ENCODE assay signal across 1 cellular context in the genomic region with DNA sequence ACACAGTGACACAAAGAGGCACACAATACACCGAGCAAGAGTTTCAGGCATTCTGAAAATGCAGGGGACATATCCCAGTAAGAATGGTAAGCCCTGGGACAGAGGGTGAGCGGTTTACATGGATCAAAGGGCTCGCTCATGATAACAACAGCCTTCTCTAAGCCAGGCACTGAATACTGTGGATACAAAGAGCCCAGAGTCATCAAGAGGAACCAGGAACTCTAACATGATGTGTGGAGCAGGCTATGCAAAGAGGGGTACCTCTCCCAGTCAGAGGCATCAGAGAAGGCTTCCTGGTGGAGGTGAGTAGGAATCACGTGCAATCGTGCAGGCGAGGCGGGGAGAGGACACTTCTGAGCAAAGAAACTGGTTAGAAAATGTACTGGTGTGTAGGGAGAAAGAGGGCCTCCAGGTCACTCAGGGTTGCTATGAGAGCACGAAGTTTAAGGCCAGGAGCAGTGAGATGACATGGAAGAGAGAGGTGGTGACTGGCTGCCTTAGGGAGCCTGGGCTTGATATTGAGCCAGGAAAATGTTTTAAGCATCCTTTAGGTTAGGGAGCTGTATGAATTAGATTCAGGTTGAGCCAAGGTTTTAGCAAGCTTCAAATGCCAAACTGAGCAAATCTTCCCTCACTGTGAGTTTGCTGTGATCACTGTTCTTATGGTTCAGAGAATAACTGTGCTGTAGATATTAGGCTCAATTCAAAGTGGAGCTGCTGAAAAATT.
A peak's percentile ranks its signal among the peaks of the same experiment; 100 is the strongest.
TF ChIP-seq lines count a peak whose summit lies in the region.

No MANE protein-coding gene starts in this region.

TF ChIP-seq in HepG2, 621 proteins besides CTCF, POLR2A, EP300 and RAD21 (continued from another document and continues in another):
- TF ChIP-seq, protein P1, sequence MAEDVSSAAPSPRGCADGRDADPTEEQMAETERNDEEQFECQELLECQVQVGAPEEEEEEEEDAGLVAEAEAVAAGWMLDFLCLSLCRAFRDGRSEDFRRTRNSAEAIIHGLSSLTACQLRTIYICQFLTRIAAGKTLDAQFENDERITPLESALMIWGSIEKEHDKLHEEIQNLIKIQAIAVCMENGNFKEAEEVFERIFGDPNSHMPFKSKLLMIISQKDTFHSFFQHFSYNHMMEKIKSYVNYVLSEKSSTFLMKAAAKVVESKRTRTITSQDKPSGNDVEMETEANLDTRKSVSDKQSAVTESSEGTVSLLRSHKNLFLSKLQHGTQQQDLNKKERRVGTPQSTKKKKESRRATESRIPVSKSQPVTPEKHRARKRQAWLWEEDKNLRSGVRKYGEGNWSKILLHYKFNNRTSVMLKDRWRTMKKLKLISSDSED (CRISPR knock-in tag; IDR thresholded peaks at IDR 0.05): no peak
- TF ChIP-seq ZSCAN29 (CRISPR knock-in tag; conservative IDR thresholded peaks at IDR 0.05) (peak; percentile 47; the same call in 1 of the 2 replicates), FOXP1 (IDR thresholded peaks at IDR 0.05) (no peak), FOXP1 (CRISPR knock-in tag; IDR thresholded peaks at IDR 0.05) (0 out of 2 replicates have a peak, but pooled peaks have one; percentile 30), PPARG (CRISPR knock-in tag; conservative IDR thresholded peaks at IDR 0.05) (0 out of 2 replicates have a peak, but pooled peaks have one; percentile 15), CHCHD3 (CRISPR knock-in tag; IDR thresholded peaks at IDR 0.05) (no peak), ASH2L (IDR thresholded peaks at IDR 0.05; ENCODE audit: insufficient read length, low read depth, low read length) (peak; percentile 52), ZNF644 (CRISPR knock-in tag; IDR thresholded peaks at IDR 0.05; ENCODE audit: low read depth) (peak; percentile 69), CBX1 (IDR thresholded peaks at IDR 0.05; ENCODE audit: low read depth) (peak; percentile 44), RCOR2 (CRISPR knock-in tag; IDR thresholded peaks at IDR 0.05) (peak; percentile 87), RBFOX2 (IDR thresholded peaks at IDR 0.05; ENCODE audit: low read depth, low read length) (peak; percentile 50; the same call in 1 of the 2 replicates), HDAC2 (CRISPR knock-in tag; IDR thresholded peaks at IDR 0.05) (peak; percentile 83; the same call in 1 of the 2 replicates), ERF (CRISPR knock-in tag; IDR thresholded peaks at IDR 0.05) (peak; percentile 63; the same call in 1 of the 2 replicates), HNRNPK (IDR thresholded peaks at IDR 0.05; ENCODE audit: low read depth, low read length, poor library complexity, severe bottlenecking) (no peak), ELF3 (CRISPR knock-in tag; IDR thresholded peaks at IDR 0.05) (peak; percentile 60), ISL2 (CRISPR knock-in tag; IDR thresholded peaks at IDR 0.05) (peak; percentile 41; the same call in 1 of the 2 replicates), HMG20B (CRISPR knock-in tag; conservative IDR thresholded peaks at IDR 0.05) (peak; percentile 54; the same call in 1 of the 2 replicates), PAX8 (CRISPR knock-in tag; IDR thresholded peaks at IDR 0.05; ENCODE audit: borderline replicate concordance) (no peak), ZNF143 (CRISPR knock-in tag; IDR thresholded peaks at IDR 0.05) (0 out of 2 replicates have a peak, but pooled peaks have one; percentile 39), RXRB (CRISPR knock-in tag; IDR thresholded peaks at IDR 0.05; ENCODE audit: borderline replicate concordance) (peak; percentile 44), ZMYM4 (CRISPR knock-in tag; IDR thresholded peaks at IDR 0.05) (peak; percentile 76), CBX2 (IDR thresholded peaks at IDR 0.05; ENCODE audit: low read depth, low read length) (no peak), CBX2 (CRISPR knock-in tag; IDR thresholded peaks at IDR 0.05; ENCODE audit: low read depth) (no peak), HDAC1 (CRISPR knock-in tag; IDR thresholded peaks at IDR 0.05) (peak; percentile 51), FLYWCH1 (CRISPR knock-in tag; IDR thresholded peaks at IDR 0.05) (no peak), ZSCAN31 (CRISPR knock-in tag; IDR thresholded peaks at IDR 0.05; ENCODE audit: low read depth) (0 out of 2 replicates have a peak, but pooled peaks have one; percentile 62), PHF8 (CRISPR knock-in tag; IDR thresholded peaks at IDR 0.05) (0 out of 2 replicates have a peak, but pooled peaks have one; percentile 29), HIVEP1 (CRISPR knock-in tag; IDR thresholded peaks at IDR 0.05) (no peak), FOXK2 (IDR thresholded peaks at IDR 0.05) (0 out of 2 replicates have a peak, but pooled peaks have one; percentile 13), DPF2 (CRISPR knock-in tag; IDR thresholded peaks at IDR 0.05; ENCODE audit: borderline replicate concordance, low read depth) (0 out of 2 replicates have a peak, but pooled peaks have one; percentile 41), HNF4G (IDR thresholded peaks at IDR 0.05; ENCODE audit: borderline replicate concordance, low read depth, low read length) (peak; percentile 8; the same call in 1 of the 2 replicates), HNF4G (CRISPR knock-in tag; IDR thresholded peaks at IDR 0.05; ENCODE audit: borderline replicate concordance, low read depth) (no peak), FOXA3 (CRISPR knock-in tag; IDR thresholded peaks at IDR 0.05) (peak; percentile 56; the same call in 1 of the 2 replicates), ZNF605 (CRISPR knock-in tag; IDR thresholded peaks at IDR 0.05) (peak; percentile 60; the same call in 1 of the 2 replicates), TEAD3 (CRISPR knock-in tag; optimal IDR thresholded peaks at IDR 0.05; ENCODE audit: borderline replicate concordance) (peak; percentile 70)
- TF ChIP-seq, protein P2, sequence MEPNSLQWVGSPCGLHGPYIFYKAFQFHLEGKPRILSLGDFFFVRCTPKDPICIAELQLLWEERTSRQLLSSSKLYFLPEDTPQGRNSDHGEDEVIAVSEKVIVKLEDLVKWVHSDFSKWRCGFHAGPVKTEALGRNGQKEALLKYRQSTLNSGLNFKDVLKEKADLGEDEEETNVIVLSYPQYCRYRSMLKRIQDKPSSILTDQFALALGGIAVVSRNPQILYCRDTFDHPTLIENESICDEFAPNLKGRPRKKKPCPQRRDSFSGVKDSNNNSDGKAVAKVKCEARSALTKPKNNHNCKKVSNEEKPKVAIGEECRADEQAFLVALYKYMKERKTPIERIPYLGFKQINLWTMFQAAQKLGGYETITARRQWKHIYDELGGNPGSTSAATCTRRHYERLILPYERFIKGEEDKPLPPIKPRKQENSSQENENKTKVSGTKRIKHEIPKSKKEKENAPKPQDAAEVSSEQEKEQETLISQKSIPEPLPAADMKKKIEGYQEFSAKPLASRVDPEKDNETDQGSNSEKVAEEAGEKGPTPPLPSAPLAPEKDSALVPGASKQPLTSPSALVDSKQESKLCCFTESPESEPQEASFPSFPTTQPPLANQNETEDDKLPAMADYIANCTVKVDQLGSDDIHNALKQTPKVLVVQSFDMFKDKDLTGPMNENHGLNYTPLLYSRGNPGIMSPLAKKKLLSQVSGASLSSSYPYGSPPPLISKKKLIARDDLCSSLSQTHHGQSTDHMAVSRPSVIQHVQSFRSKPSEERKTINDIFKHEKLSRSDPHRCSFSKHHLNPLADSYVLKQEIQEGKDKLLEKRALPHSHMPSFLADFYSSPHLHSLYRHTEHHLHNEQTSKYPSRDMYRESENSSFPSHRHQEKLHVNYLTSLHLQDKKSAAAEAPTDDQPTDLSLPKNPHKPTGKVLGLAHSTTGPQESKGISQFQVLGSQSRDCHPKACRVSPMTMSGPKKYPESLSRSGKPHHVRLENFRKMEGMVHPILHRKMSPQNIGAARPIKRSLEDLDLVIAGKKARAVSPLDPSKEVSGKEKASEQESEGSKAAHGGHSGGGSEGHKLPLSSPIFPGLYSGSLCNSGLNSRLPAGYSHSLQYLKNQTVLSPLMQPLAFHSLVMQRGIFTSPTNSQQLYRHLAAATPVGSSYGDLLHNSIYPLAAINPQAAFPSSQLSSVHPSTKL (CRISPR knock-in tag; IDR thresholded peaks at IDR 0.05): peak; percentile 79; the same call in 1 of the 2 replicates
- TF ChIP-seq, protein P3, sequence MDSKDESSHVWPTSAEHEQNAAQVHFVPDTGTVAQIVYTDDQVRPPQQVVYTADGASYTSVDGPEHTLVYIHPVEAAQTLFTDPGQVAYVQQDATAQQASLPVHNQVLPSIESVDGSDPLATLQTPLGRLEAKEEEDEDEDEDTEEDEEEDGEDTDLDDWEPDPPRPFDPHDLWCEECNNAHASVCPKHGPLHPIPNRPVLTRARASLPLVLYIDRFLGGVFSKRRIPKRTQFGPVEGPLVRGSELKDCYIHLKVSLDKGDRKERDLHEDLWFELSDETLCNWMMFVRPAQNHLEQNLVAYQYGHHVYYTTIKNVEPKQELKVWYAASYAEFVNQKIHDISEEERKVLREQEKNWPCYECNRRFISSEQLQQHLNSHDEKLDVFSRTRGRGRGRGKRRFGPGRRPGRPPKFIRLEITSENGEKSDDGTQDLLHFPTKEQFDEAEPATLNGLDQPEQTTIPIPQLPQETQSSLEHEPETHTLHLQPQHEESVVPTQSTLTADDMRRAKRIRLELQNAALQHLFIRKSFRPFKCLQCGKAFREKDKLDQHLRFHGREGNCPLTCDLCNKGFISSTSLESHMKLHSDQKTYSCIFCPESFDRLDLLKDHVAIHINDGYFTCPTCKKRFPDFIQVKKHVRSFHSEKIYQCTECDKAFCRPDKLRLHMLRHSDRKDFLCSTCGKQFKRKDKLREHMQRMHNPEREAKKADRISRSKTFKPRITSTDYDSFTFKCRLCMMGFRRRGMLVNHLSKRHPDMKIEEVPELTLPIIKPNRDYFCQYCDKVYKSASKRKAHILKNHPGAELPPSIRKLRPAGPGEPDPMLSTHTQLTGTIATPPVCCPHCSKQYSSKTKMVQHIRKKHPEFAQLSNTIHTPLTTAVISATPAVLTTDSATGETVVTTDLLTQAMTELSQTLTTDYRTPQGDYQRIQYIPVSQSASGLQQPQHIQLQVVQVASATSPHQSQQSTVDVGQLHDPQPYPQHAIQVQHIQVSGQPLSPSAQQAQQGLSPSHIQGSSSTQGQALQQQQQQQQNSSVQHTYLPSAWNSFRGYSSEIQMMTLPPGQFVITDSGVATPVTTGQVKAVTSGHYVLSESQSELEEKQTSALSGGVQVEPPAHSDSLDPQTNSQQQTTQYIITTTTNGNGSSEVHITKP (CRISPR knock-in tag; IDR thresholded peaks at IDR 0.05; ENCODE audit: low read depth): 0 out of 2 replicates have a peak, but pooled peaks have one; percentile 23
- TF ChIP-seq, protein P4, sequence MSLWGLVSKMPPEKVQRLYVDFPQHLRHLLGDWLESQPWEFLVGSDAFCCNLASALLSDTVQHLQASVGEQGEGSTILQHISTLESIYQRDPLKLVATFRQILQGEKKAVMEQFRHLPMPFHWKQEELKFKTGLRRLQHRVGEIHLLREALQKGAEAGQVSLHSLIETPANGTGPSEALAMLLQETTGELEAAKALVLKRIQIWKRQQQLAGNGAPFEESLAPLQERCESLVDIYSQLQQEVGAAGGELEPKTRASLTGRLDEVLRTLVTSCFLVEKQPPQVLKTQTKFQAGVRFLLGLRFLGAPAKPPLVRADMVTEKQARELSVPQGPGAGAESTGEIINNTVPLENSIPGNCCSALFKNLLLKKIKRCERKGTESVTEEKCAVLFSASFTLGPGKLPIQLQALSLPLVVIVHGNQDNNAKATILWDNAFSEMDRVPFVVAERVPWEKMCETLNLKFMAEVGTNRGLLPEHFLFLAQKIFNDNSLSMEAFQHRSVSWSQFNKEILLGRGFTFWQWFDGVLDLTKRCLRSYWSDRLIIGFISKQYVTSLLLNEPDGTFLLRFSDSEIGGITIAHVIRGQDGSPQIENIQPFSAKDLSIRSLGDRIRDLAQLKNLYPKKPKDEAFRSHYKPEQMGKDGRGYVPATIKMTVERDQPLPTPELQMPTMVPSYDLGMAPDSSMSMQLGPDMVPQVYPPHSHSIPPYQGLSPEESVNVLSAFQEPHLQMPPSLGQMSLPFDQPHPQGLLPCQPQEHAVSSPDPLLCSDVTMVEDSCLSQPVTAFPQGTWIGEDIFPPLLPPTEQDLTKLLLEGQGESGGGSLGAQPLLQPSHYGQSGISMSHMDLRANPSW (CRISPR knock-in tag; IDR thresholded peaks at IDR 0.05; ENCODE audit: borderline replicate concordance): no peak
- TF ChIP-seq, protein P5, sequence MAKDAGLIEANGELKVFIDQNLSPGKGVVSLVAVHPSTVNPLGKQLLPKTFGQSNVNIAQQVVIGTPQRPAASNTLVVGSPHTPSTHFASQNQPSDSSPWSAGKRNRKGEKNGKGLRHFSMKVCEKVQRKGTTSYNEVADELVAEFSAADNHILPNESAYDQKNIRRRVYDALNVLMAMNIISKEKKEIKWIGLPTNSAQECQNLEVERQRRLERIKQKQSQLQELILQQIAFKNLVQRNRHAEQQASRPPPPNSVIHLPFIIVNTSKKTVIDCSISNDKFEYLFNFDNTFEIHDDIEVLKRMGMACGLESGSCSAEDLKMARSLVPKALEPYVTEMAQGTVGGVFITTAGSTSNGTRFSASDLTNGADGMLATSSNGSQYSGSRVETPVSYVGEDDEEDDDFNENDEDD (CRISPR knock-in tag; IDR thresholded peaks at IDR 0.05; ENCODE audit: borderline replicate concordance): peak; percentile 76; the same call in 1 of the 2 replicates
- TF ChIP-seq, protein P6, sequence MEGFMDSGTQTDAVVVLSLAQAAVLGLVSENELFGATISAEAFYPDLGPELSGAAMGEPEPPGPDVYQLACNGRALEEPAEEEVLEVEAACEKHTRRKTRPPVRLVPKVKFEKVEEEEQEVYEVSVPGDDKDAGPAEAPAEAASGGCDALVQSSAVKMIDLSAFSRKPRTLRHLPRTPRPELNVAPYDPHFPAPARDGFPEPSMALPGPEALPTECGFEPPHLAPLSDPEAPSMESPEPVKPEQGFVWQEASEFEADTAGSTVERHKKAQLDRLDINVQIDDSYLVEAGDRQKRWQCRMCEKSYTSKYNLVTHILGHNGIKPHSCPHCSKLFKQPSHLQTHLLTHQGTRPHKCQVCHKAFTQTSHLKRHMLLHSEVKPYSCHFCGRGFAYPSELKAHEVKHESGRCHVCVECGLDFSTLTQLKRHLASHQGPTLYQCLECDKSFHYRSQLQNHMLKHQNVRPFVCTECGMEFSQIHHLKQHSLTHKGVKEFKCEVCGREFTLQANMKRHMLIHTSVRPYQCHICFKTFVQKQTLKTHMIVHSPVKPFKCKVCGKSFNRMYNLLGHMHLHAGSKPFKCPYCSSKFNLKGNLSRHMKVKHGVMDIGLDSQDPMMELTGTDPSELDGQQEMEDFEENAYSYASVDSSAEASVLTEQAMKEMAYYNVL (CRISPR knock-in tag; IDR thresholded peaks at IDR 0.05; ENCODE audit: borderline replicate concordance): peak; percentile 56; the same call in 1 of the 2 replicates
- TF ChIP-seq, protein P7, sequence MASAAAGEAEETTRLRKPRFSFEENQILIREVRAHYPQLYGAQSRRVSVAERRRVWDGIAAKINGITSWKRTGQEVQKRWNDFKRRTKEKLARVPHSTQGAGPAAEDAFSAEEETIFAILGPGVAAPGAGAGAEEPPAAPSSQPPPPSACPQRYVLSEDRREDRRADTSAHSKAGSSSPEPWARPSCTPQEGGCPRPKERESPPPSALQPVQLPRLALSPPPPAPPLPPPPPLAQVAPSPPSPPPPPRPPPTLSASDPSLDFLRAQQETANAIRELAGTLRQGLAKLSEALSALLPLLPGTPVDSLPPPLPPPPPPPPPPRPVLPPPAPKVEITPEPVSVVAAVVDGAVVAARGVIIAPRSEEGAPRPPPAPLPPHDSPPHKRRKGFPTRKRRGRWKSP (CRISPR knock-in tag; IDR thresholded peaks at IDR 0.05): 0 out of 2 replicates have a peak, but pooled peaks have one; percentile 40
